Comparison of ENCODE assay signal across 8 cellular contexts in genomic region chr10:80462277-80462985, GRCh38. TPM values are rescaled to one million over a fixed set of nuclear protein-coding genes. Genes with fewer than 3 reads are reported as not detected.
DNase-seq lines count a peak whose midpoint lies in the region; ATAC-seq and TF ChIP-seq lines count a peak whose summit lies in the region.

No MANE protein-coding gene starts in this region.

- CTCF ChIA-PET in activated naive CD4-positive, alpha-beta T cell treated with anti-CD3 and anti-CD28 coated beads for 36 hours (lab: Charles Lee) = interaction anchor here (0.8 to 13.9 kb wide), 6 partner anchors 7 to 57 kb away, joined by 4 to 237 read pairs (median 22); no protein-coding TSS in a partner anchor

- DNase-seq in activated naive CD4-positive, alpha-beta T cell treated with anti-CD3 and anti-CD28 coated beads for 36 hours = no peak
- DNase-seq in activated naive CD4-positive, alpha-beta T cell treated with Interleukin-2 at 50 U/mL for 16 hours = no peak
- DNase-seq in dedifferentiated amniotic fluid mesenchymal stem cell (ENCODE audit: extremely low spot score) = peak; percentile 61
- DNase-seq in uterus = peak in 1 of 2 donors; percentile 58
- no peak for DNase-seq in HPDE6-E6E7 (ENCODE audit: extremely low spot score)
- no peak for DNase-seq in HUDEP-2 (lab: John Stamatoyannopoulos, UW; ENCODE audit: unreplicated experiment in 76 of 76)

- H3K4me3 Mint-ChIP-seq in activated naive CD4-positive, alpha-beta T cell treated with anti-CD3 and anti-CD28 coated beads for 36 hours = no peak overlapping the region

- H3K4me3 ChIP-seq in muscle layer of colon (ENCODE audit: low read depth in 1 of 2, low read length in 2 of 2) (no peak overlapping the region), uterus (no peak overlapping the region)

- H3K27me3 ChIP-seq in muscle layer of colon (ENCODE audit: control insufficient read depth in 1 of 2, insufficient read depth in 2 of 2, low read length in 2 of 2) (no peaks in the 10 kb centered on the region), uterus (no peaks in the 10 kb centered on the region)

- H3K9ac ChIP-seq in muscle layer of colon (ENCODE audit: low read length) = no peak overlapping the region

- H3K36me3 ChIP-seq in muscle layer of colon (ENCODE audit: insufficient read depth, low read length) (no peaks in the 10 kb centered on the region), uterus (no peaks in the 10 kb centered on the region)

- no peak for TF ChIP-seq POLR2A in uterus (IDR thresholded peaks at IDR 0.05)

- no peak for ATAC-seq in HG03571 (IDR thresholded peaks at IDR 0.05; ENCODE audit: unreplicated experiment)

- H3K27ac ChIP-seq in muscle layer of colon (ENCODE audit: low read depth, low read length) (peak overlapping the region; percentile 35), uterus (peak overlapping the region; percentile 62 to 83)

- H3K4me1 ChIP-seq in muscle layer of colon (ENCODE audit: insufficient read depth, low read length) = peaks cover 91% of the 10 kb centered on the region
- peaks cover 8 to 19% of the 10 kb centered on the region in 2 donors for H3K4me1 ChIP-seq in uterus

- TF ChIP-seq CTCF in uterus (IDR thresholded peaks at IDR 0.05) = no peak

- H3K9me3 ChIP-seq in muscle layer of colon (ENCODE audit: low read length) (no peaks in the 10 kb centered on the region), uterus (no peaks in the 10 kb centered on the region)

- H3K27ac Mint-ChIP-seq in activated naive CD4-positive, alpha-beta T cell treated with anti-CD3 and anti-CD28 coated beads for 36 hours = peak overlapping the region; percentile 54

- H3K4me1 Mint-ChIP-seq in activated naive CD4-positive, alpha-beta T cell treated with anti-CD3 and anti-CD28 coated beads for 36 hours (ENCODE audit: low read depth) = peaks cover 98% of the 10 kb centered on the region

- H3K9me3 Mint-ChIP-seq in activated naive CD4-positive, alpha-beta T cell treated with anti-CD3 and anti-CD28 coated beads for 36 hours = no peaks in the 10 kb centered on the region

- peaks cover 3% of the 10 kb centered on the region for H3K36me3 Mint-ChIP-seq in activated naive CD4-positive, alpha-beta T cell treated with anti-CD3 and anti-CD28 coated beads for 36 hours (ENCODE audit: low read depth)

- intact Hi-C loops in activated naive CD4-positive, alpha-beta T cell treated with anti-CD3 and anti-CD28 coated beads for 36 hours (cut with micrococcal nuclease) = no loop called here
- intact Hi-C loops in uterus (cut with DNase I; ENCODE audit: low total_unique reads) = no loop called here

- no peaks in the 10 kb centered on the region for H3K27me3 Mint-ChIP-seq in activated naive CD4-positive, alpha-beta T cell treated with anti-CD3 and anti-CD28 coated beads for 36 hours (ENCODE audit: low read depth)

RNA-seq across cellular contexts. Expression of gene TSPAN14, which starts 8.3 kb away (rescaled TPM):
- total RNA-seq in activated naive CD4-positive, alpha-beta T cell treated with anti-CD3 and anti-CD28 coated beads for 36 hours = 10 to 100 TPM; 33.5 to 35.5 TPM
- total RNA-seq in uterus = 100 to 1,000 TPM in 1 of 4 donors, 10 to 100 TPM in 3; 37.1 to 110 (median 66.1) TPM

RNA-seq across cellular contexts. Expression of gene PRXL2A, which starts 54.1 kb away (rescaled TPM):
- 10 to 100 TPM; 17.6 to 17.7 TPM for total RNA-seq in activated naive CD4-positive, alpha-beta T cell treated with anti-CD3 and anti-CD28 coated beads for 36 hours
- total RNA-seq in uterus = 10 to 100 TPM; 12.3 to 70.7 (median 50.9) TPM
